ENCODE assay signal across 10 cellular contexts in genomic region chr11:110565344-110565684, GRCh38.
DNase-seq lines count a peak whose midpoint lies in the region; ATAC-seq and TF ChIP-seq lines count a peak whose summit lies in the region.
"Had no signal": no experiment of that assay in that cellular context is flagged by ENCODE, and none has a peak within 500 bp of the region (broad histone marks: within the 10 kb centered on the region; RNA-seq: fewer than 3 reads in every experiment).

No MANE protein-coding gene starts in this region.

- H3K27me3 ChIP-seq in psoas muscle (ENCODE audit: insufficient read depth in 3 of 3, low read length in 2 of 3): no peaks in the 10 kb centered on the region
- H3K27me3 ChIP-seq in CD4-positive, alpha-beta T cell (ENCODE audit: control insufficient read depth, insufficient read depth, low read length): peaks cover 6% of the 10 kb centered on the region

- peak overlapping the region; percentile 49 for H3K27ac ChIP-seq in psoas muscle
- H3K27ac ChIP-seq in CD4-positive, alpha-beta T cell (ENCODE audit: low read depth, low read length): no peak overlapping the region

- peak; percentile 11 for DNase-seq in DMS53 (lab: John Stamatoyannopoulos, UW)
- DNase-seq in DMS53 treated with DMSO at 0.1 percent for 48 hours (lab: John Stamatoyannopoulos, UW; ENCODE audit: unreplicated experiment): no peak
- DNase-seq in NCI-H69 (lab: John Stamatoyannopoulos, UW): peak; percentile 10
- DNase-seq in effector memory CD8-positive, alpha-beta T cell: no peak
- DNase-seq in psoas muscle: no peak
- no peak for DNase-seq in CD4-positive, alpha-beta T cell
- no peak for DNase-seq in activated T-helper 1 cell treated with anti-CD3 and anti-CD28 coated beads, Interleukin-12 subunit alpha, Interleukin-12 subunit beta, Interleukin-2, Interleukin-4 antibody, amounts not matched to agents 30 ng/mL and 10 ng/mL and 1 ng/mL, durations not matched to agents 14 hours and 24 hours and 36 hours (ENCODE audit: low spot score)
- DNase-seq: 8988T; activated naive CD4-positive, alpha-beta T cell treated with anti-CD3 and anti-CD28 coated beads, Interleukin-2, amount 10 ng/mL, durations not matched to agents 7 days and 5 days had no signal

- peaks cover 2% of the 10 kb centered on the region for H3K36me3 Mint-ChIP-seq in effector memory CD8-positive, alpha-beta T cell (ENCODE audit: insufficient read depth)
- H3K36me3 Mint-ChIP-seq in CD4-positive, alpha-beta T cell (ENCODE audit: low read depth): no peaks in the 10 kb centered on the region
- H3K36me3 Mint-ChIP-seq in activated T-helper 1 cell treated with anti-CD3 and anti-CD28 coated beads, Interleukin-12 subunit alpha, Interleukin-12 subunit beta, Interleukin-2, Interleukin-4 antibody, amounts not matched to agents 30 ng/mL and 10 ng/mL and 1 ng/mL, durations not matched to agents 14 hours and 24 hours and 36 hours (ENCODE audit: low read depth): no peaks in the 10 kb centered on the region
- H3K36me3 Mint-ChIP-seq: activated naive CD4-positive, alpha-beta T cell treated with anti-CD3 and anti-CD28 coated beads, Interleukin-2, amount 10 ng/mL, durations not matched to agents 7 days and 5 days had no signal

- no peaks in the 10 kb centered on the region for H3K36me3 ChIP-seq in psoas muscle (ENCODE audit: insufficient read depth in 1 of 2, low read depth in 1 of 2)

- no peaks in the 10 kb centered on the region for H3K9me3 ChIP-seq in psoas muscle
- no peaks in the 10 kb centered on the region for H3K9me3 ChIP-seq in CD4-positive, alpha-beta T cell (ENCODE audit: control insufficient read depth, low read length)

- H3K9me3 Mint-ChIP-seq in effector memory CD8-positive, alpha-beta T cell: no peaks in the 10 kb centered on the region
- no peaks in the 10 kb centered on the region for H3K9me3 Mint-ChIP-seq in CD4-positive, alpha-beta T cell
- no peaks in the 10 kb centered on the region for H3K9me3 Mint-ChIP-seq in activated T-helper 1 cell treated with anti-CD3 and anti-CD28 coated beads, Interleukin-12 subunit alpha, Interleukin-12 subunit beta, Interleukin-2, Interleukin-4 antibody, amounts not matched to agents 30 ng/mL and 10 ng/mL and 1 ng/mL, durations not matched to agents 14 hours and 24 hours and 36 hours
- H3K9me3 Mint-ChIP-seq: activated naive CD4-positive, alpha-beta T cell treated with anti-CD3 and anti-CD28 coated beads, Interleukin-2, amount 10 ng/mL, durations not matched to agents 7 days and 5 days had no signal

- H3K4me1 Mint-ChIP-seq in effector memory CD8-positive, alpha-beta T cell (ENCODE audit: low read depth in 2 of 2): peaks cover 7 to 12% of the 10 kb centered on the region in 2 donors
- H3K4me1 Mint-ChIP-seq in CD4-positive, alpha-beta T cell (ENCODE audit: low read depth): no peaks in the 10 kb centered on the region
- no peaks in the 10 kb centered on the region for H3K4me1 Mint-ChIP-seq in activated T-helper 1 cell treated with anti-CD3 and anti-CD28 coated beads, Interleukin-12 subunit alpha, Interleukin-12 subunit beta, Interleukin-2, Interleukin-4 antibody, amounts not matched to agents 30 ng/mL and 10 ng/mL and 1 ng/mL, durations not matched to agents 14 hours and 24 hours and 36 hours (ENCODE audit: low read depth)
- H3K4me1 Mint-ChIP-seq: activated naive CD4-positive, alpha-beta T cell treated with anti-CD3 and anti-CD28 coated beads, Interleukin-2, amount 10 ng/mL, durations not matched to agents 7 days and 5 days had no signal

- peak; percentile 24 for ATAC-seq in effector memory CD8-positive, alpha-beta T cell (replicated peaks)
- ATAC-seq in psoas muscle (peak in 2 of 4 donors; percentile 44 to 72), GM19452 (IDR thresholded peaks at IDR 0.05; ENCODE audit: unreplicated experiment) (no peak)
- no peak for ATAC-seq in CD4-positive, alpha-beta T cell (ENCODE audit: poor library complexity)

- WGBS in psoas muscle, 3 donors: 44 to 63% (median 51%) methylated on average over 7 of the region's 7 CpGs

- H3K4me3 ChIP-seq in psoas muscle: no peak overlapping the region

- no peak for TF ChIP-seq CTCF in psoas muscle (IDR thresholded peaks at IDR 0.05)
- TF ChIP-seq CTCF in CD4-positive, alpha-beta T cell (IDR thresholded peaks at IDR 0.05): no peak

- POLR2A ChIA-PET in CD4-positive, alpha-beta T cell (lab: Charles Lee): no interaction called here

- H3K27me3 Mint-ChIP-seq in effector memory CD8-positive, alpha-beta T cell: peaks cover 0 to 6% of the 10 kb centered on the region in 2 donors
- H3K27me3 Mint-ChIP-seq in CD4-positive, alpha-beta T cell: peaks cover 10% of the 10 kb centered on the region
- H3K27me3 Mint-ChIP-seq in activated T-helper 1 cell treated with anti-CD3 and anti-CD28 coated beads, Interleukin-12 subunit alpha, Interleukin-12 subunit beta, Interleukin-2, Interleukin-4 antibody, amounts not matched to agents 30 ng/mL and 10 ng/mL and 1 ng/mL, durations not matched to agents 14 hours and 24 hours and 36 hours (ENCODE audit: insufficient read depth): peaks cover under 1% of the 10 kb centered on the region

- CTCF ChIA-PET in CD4-positive, alpha-beta T cell (lab: Charles Lee): no interaction called here

- intact Hi-C loops in psoas muscle (cut with DNase I): no loop called here
- intact Hi-C loops in CD4-positive, alpha-beta T cell (cut with DNase I, micrococcal nuclease): no loop called here
- intact Hi-C loops in activated T-helper 1 cell treated with anti-CD3 and anti-CD28 coated beads, Interleukin-12 subunit alpha, Interleukin-12 subunit beta, Interleukin-2, Interleukin-4 antibody, amounts not matched to agents 30 ng/mL and 10 ng/mL and 1 ng/mL, durations not matched to agents 14 hours and 24 hours and 36 hours (cut with micrococcal nuclease): no loop called here

- no peak overlapping the region for H3K4me3 Mint-ChIP-seq in effector memory CD8-positive, alpha-beta T cell
- H3K4me3 Mint-ChIP-seq in CD4-positive, alpha-beta T cell: no peak overlapping the region
- H3K4me3 Mint-ChIP-seq in activated T-helper 1 cell treated with anti-CD3 and anti-CD28 coated beads, Interleukin-12 subunit alpha, Interleukin-12 subunit beta, Interleukin-2, Interleukin-4 antibody, amounts not matched to agents 30 ng/mL and 10 ng/mL and 1 ng/mL, durations not matched to agents 14 hours and 24 hours and 36 hours: no peak overlapping the region
- H3K4me3 Mint-ChIP-seq: activated naive CD4-positive, alpha-beta T cell treated with anti-CD3 and anti-CD28 coated beads, Interleukin-2, amount 10 ng/mL, durations not matched to agents 7 days and 5 days had no signal

- H3K27ac Mint-ChIP-seq in effector memory CD8-positive, alpha-beta T cell: no peak overlapping the region
- no peak overlapping the region for H3K27ac Mint-ChIP-seq in CD4-positive, alpha-beta T cell
- H3K27ac Mint-ChIP-seq in activated T-helper 1 cell treated with anti-CD3 and anti-CD28 coated beads, Interleukin-12 subunit alpha, Interleukin-12 subunit beta, Interleukin-2, Interleukin-4 antibody, amounts not matched to agents 30 ng/mL and 10 ng/mL and 1 ng/mL, durations not matched to agents 14 hours and 24 hours and 36 hours: no peak overlapping the region
- H3K27ac Mint-ChIP-seq: activated naive CD4-positive, alpha-beta T cell treated with anti-CD3 and anti-CD28 coated beads, Interleukin-2, amount 10 ng/mL, durations not matched to agents 7 days and 5 days had no signal

- no peaks in the 10 kb centered on the region for H3K4me1 ChIP-seq in psoas muscle

Comparison
In these comparisons a context has a peak if more than half of its experiments do, and no peak if none do; other contexts are left out.
1. DNase-seq: peak in DMS53 (single experiment) and NCI-H69 (single experiment); none in DMS53 treated with DMSO at 0.1 percent for 48 hours (single experiment), effector memory CD8-positive, alpha-beta T cell (0 of 3), psoas muscle (0 of 2), CD4-positive, alpha-beta T cell (0 of 10) and activated T-helper 1 cell treated with anti-CD3 and anti-CD28 coated beads, Interleukin-12 subunit alpha, Interleukin-12 subunit beta, Interleukin-2, Interleukin-4 antibody, amounts not matched to agents 30 ng/mL and 10 ng/mL and 1 ng/mL, durations not matched to agents 14 hours and 24 hours and 36 hours (single experiment).